In the genomic region with DNA sequence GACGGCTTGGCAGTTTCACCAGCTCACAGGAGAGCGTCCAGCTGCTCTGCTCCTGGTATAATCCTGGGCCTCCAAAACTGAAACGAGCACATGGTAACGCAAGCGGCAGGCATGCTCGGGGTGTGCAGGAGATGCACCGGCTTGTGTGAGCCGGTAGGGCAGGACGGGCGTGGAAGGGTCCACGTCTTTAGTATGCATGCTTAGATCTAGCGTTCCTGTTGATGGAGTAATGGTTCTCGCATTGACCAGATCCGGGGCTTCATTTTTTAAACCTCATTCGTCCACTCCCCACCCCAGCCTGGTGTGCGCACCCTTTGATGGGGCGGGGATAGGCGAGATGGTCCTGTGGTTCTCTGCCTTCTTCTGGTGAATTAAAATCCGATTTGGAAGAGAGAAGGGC, we compare ENCODE assay signal across 8 cellular contexts. TPM values are rescaled to one million over a fixed set of nuclear protein-coding genes. Genes with fewer than 3 reads are reported as not detected.
DNase-seq lines count a peak whose midpoint lies in the region; ATAC-seq, FAIRE-seq and TF ChIP-seq lines count a peak whose summit lies in the region.

No MANE protein-coding gene starts in this region.

- intact Hi-C loops in activated B cell treated with CpG ODN at 0.5 μM for 24 hours (cut with micrococcal nuclease), result no loop called here

- peak overlapping the region; percentile 30 for H2BK5ac ChIP-seq in neuronal stem cell (ENCODE audit: low read length)

- H2BK120ac ChIP-seq in neuronal stem cell (ENCODE audit: low read depth, low read length), result no peak overlapping the region

- peak overlapping the region; percentile 57 for H3K4me3 Mint-ChIP-seq in activated B cell treated with CpG ODN at 0.5 μM for 24 hours

- no peak overlapping the region for H3K23ac ChIP-seq in neuronal stem cell (ENCODE audit: low read depth, low read length, poor library complexity)

- no peak overlapping the region for H3K14ac ChIP-seq in neuronal stem cell (ENCODE audit: low read length)

- H2BK12ac ChIP-seq in neuronal stem cell (ENCODE audit: low read length), result peak overlapping the region; percentile 64

- POLR2A ChIA-PET in activated B cell treated with CpG ODN at 0.5 μM for 24 hours (lab: Charles Lee), result no interaction called here

- peak; percentile 25 for DNase-seq in AG10803 (ENCODE audit: low read depth)
- DNase-seq in activated B cell treated with CpG ODN at 0.5 μM for 24 hours, result no peak
- peak in 1 of 2 donors; percentile 46 for DNase-seq in foreskin keratinocyte
- peak; percentile 15 for DNase-seq in neuronal stem cell (ENCODE audit: low spot score)
- DNase-seq in D721Med (ENCODE audit: insufficient read length, low spot score), result no peak
- DNase-seq in CD1c-positive myeloid dendritic cell (ENCODE audit: extremely low spot score), result no peak

- peak overlapping the region; percentile 98 for H3K18ac ChIP-seq in neuronal stem cell (ENCODE audit: low read length)

- H3K4me1 ChIP-seq in foreskin keratinocyte, result no peaks in the 10 kb centered on the region
- H3K4me1 ChIP-seq in neuronal stem cell (ENCODE audit: control insufficient read depth in 2 of 2, insufficient read depth in 1 of 2, low read depth in 1 of 2, low read length in 2 of 2), result peaks cover 8% of the 10 kb centered on the region in 2 donors

- FAIRE-seq in D721Med (lab: Jason Lieb, UNC), result no peak

- H3K4me3 ChIP-seq in AG10803 (ENCODE audit: low read length), result peak overlapping the region; percentile 50
- H3K4me3 ChIP-seq in neuronal stem cell (ENCODE audit: low read length in 2 of 2), result peak overlapping the region; percentile 64 to 78

- H3K27me3 ChIP-seq in foreskin keratinocyte, result peaks cover 17% of the 10 kb centered on the region
- H3K27me3 ChIP-seq in neuronal stem cell (ENCODE audit: control insufficient read depth in 3 of 3, insufficient read depth in 3 of 3, low read depth in 1 of 3, low read length in 3 of 3), result peaks cover 0 to 34% (median 10%) of the 10 kb centered on the region in 3 experiments

- H2AK5ac ChIP-seq in neuronal stem cell (ENCODE audit: low read depth, low read length), result no peak overlapping the region

- no peaks in the 10 kb centered on the region for H3K36me3 ChIP-seq in neuronal stem cell (replicated peaks in 1 of 2; ENCODE audit: control insufficient read depth in 2 of 2, insufficient read depth in 2 of 2, low read length in 2 of 2)

- H3K4me1 Mint-ChIP-seq in activated B cell treated with CpG ODN at 0.5 μM for 24 hours, result peaks cover 11% of the 10 kb centered on the region

- H3K27ac ChIP-seq in foreskin keratinocyte (no peak overlapping the region), neuronal stem cell (replicated peaks; ENCODE audit: low read length) (peak overlapping the region; percentile 16)

- TF ChIP-seq CTCF in AG10803 (conservative IDR thresholded peaks at IDR 0.05; ENCODE audit: low read length) (peak; percentile 21; the same call in 1 of the 2 replicates), activated B cell treated with CpG ODN at 0.5 μM for 24 hours (IDR thresholded peaks at IDR 0.05) (no peak), foreskin keratinocyte (conservative IDR thresholded peaks at IDR 0.05) (peak; percentile 12), D721Med (IDR thresholded peaks at IDR 0.05; ENCODE audit: insufficient read depth, missing control alignments) (no peak)

- H3K79me1 ChIP-seq in neuronal stem cell (ENCODE audit: low read depth, low read length), result no peaks in the 10 kb centered on the region

- peaks cover 46% of the 10 kb centered on the region for H3K27me3 Mint-ChIP-seq in activated B cell treated with CpG ODN at 0.5 μM for 24 hours

- peak; percentile 47 for ATAC-seq in GM18517 (IDR thresholded peaks at IDR 0.05; ENCODE audit: unreplicated experiment)
- ATAC-seq in HG03066 (IDR thresholded peaks at IDR 0.05; ENCODE audit: low read depth, unreplicated experiment), result peak; percentile 39
- ATAC-seq in activated B cell treated with CpG ODN at 0.5 μM for 24 hours (ENCODE audit: low read depth), result no peak
- peak; percentile 75 for ATAC-seq in foreskin keratinocyte

- no CpG with 5 or more reads among the region's 19 CpGs for WGBS in neuronal stem cell (ENCODE audit: extremely low coverage in 2 of 2, insufficient read length in 2 of 2, insufficient replicate concordance in 1 of 2), 2 donors

- H3K4me2 ChIP-seq in neuronal stem cell (ENCODE audit: insufficient read depth, low read length, poor library complexity, severe bottlenecking), result peak overlapping the region; percentile 63

- peak overlapping the region; percentile 96 for H2BK15ac ChIP-seq in neuronal stem cell (ENCODE audit: low read length)

- no peak overlapping the region for H3K4ac ChIP-seq in neuronal stem cell (ENCODE audit: low read length)

- H3K9me3 ChIP-seq in neuronal stem cell (replicated peaks in 1 of 2; ENCODE audit: control insufficient read depth in 2 of 2, insufficient read depth in 1 of 2, low read depth in 1 of 2, low read length in 2 of 2), result no peaks in the 10 kb centered on the region

- no peaks in the 10 kb centered on the region for H3K9me3 Mint-ChIP-seq in activated B cell treated with CpG ODN at 0.5 μM for 24 hours

- H3K27ac Mint-ChIP-seq in activated B cell treated with CpG ODN at 0.5 μM for 24 hours, result no peak overlapping the region

- CTCF ChIA-PET in activated B cell treated with CpG ODN at 0.5 μM for 24 hours (lab: Charles Lee), result no interaction called here

- peak overlapping the region; percentile 99 for H2AFZ ChIP-seq in neuronal stem cell (ENCODE audit: low read length)

- peak overlapping the region; percentile 36 for H3K9ac ChIP-seq in neuronal stem cell (ENCODE audit: low read depth, low read length, poor library complexity)

- H4K8ac ChIP-seq in neuronal stem cell (ENCODE audit: low read depth, low read length), result no peak overlapping the region

- H3K36me3 Mint-ChIP-seq in activated B cell treated with CpG ODN at 0.5 μM for 24 hours (ENCODE audit: low read depth), result no peaks in the 10 kb centered on the region

- peak overlapping the region; percentile 2 for H4K91ac ChIP-seq in neuronal stem cell (ENCODE audit: low read depth, low read length, poor library complexity)

RNA-seq across cellular contexts. Expression of a gene that starts 39.7 kb away (rescaled TPM):
- total RNA-seq in activated B cell treated with CpG ODN at 0.5 μM for 24 hours (not detected in 2 replicates), foreskin keratinocyte (0.78 and 0.85 TPM in 2 replicates)
- polyA plus RNA-seq in foreskin keratinocyte, result 0.39 and 0.50 TPM in 2 replicates
- polyA plus RNA-seq in neuronal stem cell (2013, experiment 1 of 2), result 11.1 TPM
- polyA plus RNA-seq in neuronal stem cell (2013, experiment 2 of 2), result 9.5 TPM

RNA-seq across cellular contexts. Expression of a gene that starts 47.2 kb away (rescaled TPM):
- total RNA-seq in activated B cell treated with CpG ODN at 0.5 μM for 24 hours (7.7 and 9.5 TPM in 2 replicates), foreskin keratinocyte (10.3 and 12.1 TPM in 2 replicates)
- 3.7 and 4.3 TPM in 2 replicates for polyA plus RNA-seq in foreskin keratinocyte
- polyA plus RNA-seq in neuronal stem cell (2013, experiment 1 of 2), result 0.99 TPM
- 1.2 TPM for polyA plus RNA-seq in neuronal stem cell (2013, experiment 2 of 2)

Comparison
In these comparisons a context has a peak if more than half of its experiments do, and no peak if none do; other contexts are left out.
1. DNase-seq: peak in AG10803 (single experiment) and neuronal stem cell (single experiment); none in activated B cell treated with CpG ODN at 0.5 μM for 24 hours (single experiment), D721Med (single experiment) and CD1c-positive myeloid dendritic cell (single experiment).
2. CTCF ChIP-seq: peak in AG10803 (single experiment) and foreskin keratinocyte (single experiment); none in activated B cell treated with CpG ODN at 0.5 μM for 24 hours (single experiment) and D721Med (single experiment).